ENCODE assay signal across 34 cellular contexts in the genomic region with DNA sequence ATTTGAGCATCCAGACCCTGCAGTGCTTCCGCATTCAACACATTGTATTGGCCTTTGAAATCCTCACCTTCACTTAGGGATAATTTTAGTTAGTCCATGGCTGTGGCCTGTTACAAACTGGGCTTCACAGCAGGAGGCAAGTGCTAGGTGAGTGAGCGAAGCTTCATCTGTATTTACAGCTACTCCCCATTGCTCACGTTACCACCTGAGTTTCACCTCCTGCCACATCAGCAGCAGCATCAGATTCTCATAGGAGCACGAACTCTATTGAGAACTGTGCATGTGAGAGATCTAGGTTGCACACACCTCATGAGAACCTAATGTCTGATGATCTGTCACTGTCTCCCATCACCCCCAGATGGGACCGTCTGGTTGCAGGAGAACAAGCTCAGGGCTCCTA.
A peak's percentile ranks its signal among the peaks of the same experiment; 100 is the strongest.
DNase-seq lines count a peak whose midpoint lies in the region; ATAC-seq and TF ChIP-seq lines count a peak whose summit lies in the region.
"Had no signal": no experiment of that assay in that cellular context is flagged by ENCODE, and none has a peak within 500 bp of the region (broad histone marks: within the 10 kb centered on the region; RNA-seq: fewer than 3 reads in every experiment).

No MANE protein-coding gene starts in this region.

- ATAC-seq in GM18868 (IDR thresholded peaks at IDR 0.05; ENCODE audit: unreplicated experiment): peak; percentile 44
- ATAC-seq in IMR-90 (ENCODE audit: low read depth): no peak
- no peak for ATAC-seq in stimulated activated naive B cell treated with anti-CD40 and anti-IgM and Interleukin-4, amounts not matched to agents 10 μg/mL and 1 μg/mL and 100 μg/mL, for 72 hours (replicated peaks)
- no peak for ATAC-seq in GM21576 (IDR thresholded peaks at IDR 0.05; ENCODE audit: unreplicated experiment)
- ATAC-seq: A549; CD8-positive, alpha-beta T cell had no signal

- no peak overlapping the region for H2AK9ac ChIP-seq in IMR-90 (replicated peaks; ENCODE audit: low read depth, low read length, poor library complexity)

- no peak for DNase-seq in IMR-90
- DNase-seq in smooth muscle cell (lab: John Stamatoyannopoulos, UW; ENCODE audit: unreplicated experiment): no peak
- no peak for DNase-seq in posterior cingulate gyrus
- DNase-seq in stimulated activated naive B cell treated with anti-CD40 and anti-IgM and Interleukin-4, amounts not matched to agents 10 μg/mL and 1 μg/mL and 100 μg/mL, for 72 hours: no peak
- DNase-seq in islet precursor cell: no peak
- DNase-seq: 8988T; ACHN; AML-193; BE2C; C1 segment of cervical spinal cord; Caco-2; Calu3; CD4-positive, alpha-beta memory T cell; CD4-positive, alpha-beta T cell; CD4-positive, CD25-positive, alpha-beta regulatory T cell; CD8-positive, alpha-beta memory T cell; CD8-positive, alpha-beta T cell; COR-L47; DMS 273 treated with DMSO at 0.1 percent for 48 hours; DMS153; DMS53; DMS79; DMS79 treated with DMSO at 0.1 percent for 48 hours; DND-41 had no signal

- H3K4me3 ChIP-seq in HEK293 (ENCODE audit: low read depth, low read length) (no peak overlapping the region), IMR-90 (ENCODE audit: insufficient read depth, low read depth, low read length) (no peak overlapping the region), smooth muscle cell (no peak overlapping the region)
- H3K4me3 ChIP-seq: A549; BLaER1; BLaER1 treated with 17β-estradiol and CSF1 and Interleukin-3, amounts not matched to agents 10 nM and 100 nM had no signal

- H2AK5ac ChIP-seq in IMR-90 (ENCODE audit: low read depth, low read length): peak overlapping the region; percentile 43; the same call in 1 of the 2 replicates

- no peaks in the 10 kb centered on the region for H3K4me1 Mint-ChIP-seq in stimulated activated naive B cell treated with anti-CD40 and anti-IgM and Interleukin-4, amounts not matched to agents 10 μg/mL and 1 μg/mL and 100 μg/mL, for 72 hours
- H3K4me1 Mint-ChIP-seq: B cell; CD14-positive monocyte; CD4-positive, alpha-beta memory T cell; CD4-positive, CD25-positive, alpha-beta regulatory T cell; CD8-positive, alpha-beta memory T cell had no signal

- BruUV-seq in IMR-90 (replicated peaks; lab: Mats Ljungman, UMichigan): no TSS peak

- no peaks in the 10 kb centered on the region for H3F3A ChIP-seq in smooth muscle cell (ENCODE audit: low read depth)

- dilution Hi-C loops in IMR-90 (cut with HindIII; ENCODE audit: low sequenced_read_pairs, unreplicated experiment): no loop called here

- TF ChIP-seq CTCF in HEK293 (tag by site-specific recombination; IDR thresholded peaks at IDR 0.05) (no peak), IMR-90 (conservative IDR thresholded peaks at IDR 0.05; ENCODE audit: low read depth, low read length) (no peak), smooth muscle cell (IDR thresholded peaks at IDR 0.05; ENCODE audit: borderline replicate concordance, insufficient read depth, poor library complexity, severe bottlenecking) (no peak)

- H3K9me3 ChIP-seq in HEK293 (ENCODE audit: control insufficient read depth, insufficient read depth, low read depth, low read length) (no peaks in the 10 kb centered on the region), IMR-90 (ENCODE audit: control insufficient read depth, insufficient read depth, low read length) (no peaks in the 10 kb centered on the region), smooth muscle cell (replicated peaks; ENCODE audit: low read depth) (no peaks in the 10 kb centered on the region)
- H3K9me3 ChIP-seq: A549; BE2C; BLaER1; BLaER1 treated with 17β-estradiol and CSF1 and Interleukin-3, amounts not matched to agents 10 nM and 100 nM; Caco-2 had no signal

- H3K27ac ChIP-seq in HEK293 (ENCODE audit: extremely low read depth, low read depth, low read length): no peak overlapping the region
- no peak overlapping the region for H3K27ac ChIP-seq in IMR-90 (ENCODE audit: insufficient read depth, low read length)
- no peak overlapping the region for H3K27ac ChIP-seq in smooth muscle cell (ENCODE audit: low read depth)
- H3K27ac ChIP-seq: 22Rv1; A549; BLaER1; BLaER1 treated with 17β-estradiol and CSF1 and Interleukin-3, amounts not matched to agents 10 nM and 100 nM; C4-2B had no signal

- no peak overlapping the region for H3K23ac ChIP-seq in IMR-90 (ENCODE audit: low read depth, low read length)

- no peaks in the 10 kb centered on the region for H3K79me1 ChIP-seq in IMR-90 (ENCODE audit: low read depth in 1 of 2, low read length in 2 of 2)

- no peak overlapping the region; the same call in 1 of the 2 replicates for H3K14ac ChIP-seq in IMR-90 (replicated peaks; ENCODE audit: low read depth, low read length)

- H2BK120ac ChIP-seq in IMR-90 (ENCODE audit: low read depth, low read length): peak overlapping the region; percentile 40; the same call in 1 of the 2 replicates

- no peak overlapping the region for H2AFZ ChIP-seq in IMR-90 (replicated peaks; ENCODE audit: low read length, poor library complexity)
- no peak overlapping the region for H2AFZ ChIP-seq in smooth muscle cell (ENCODE audit: low read depth)

- H2BK5ac ChIP-seq in IMR-90 (ENCODE audit: low read depth, low read length, poor library complexity, severe bottlenecking): no peak overlapping the region

- H2BK20ac ChIP-seq in IMR-90 (ENCODE audit: low read depth, low read length): no peak overlapping the region

- TF ChIP-seq RAD21 in IMR-90 (IDR thresholded peaks at IDR 0.05; ENCODE audit: low read length): no peak

- H3K9ac ChIP-seq in IMR-90 (ENCODE audit: low read depth, low read length) (no peak overlapping the region), smooth muscle cell (ENCODE audit: low read depth) (no peak overlapping the region)
- H3K9ac ChIP-seq: BLaER1; BLaER1 treated with 17β-estradiol and CSF1 and Interleukin-3, amounts not matched to agents 10 nM and 100 nM had no signal

- H3K36me3 ChIP-seq in HEK293 (ENCODE audit: control insufficient read depth in 2 of 2, insufficient read depth in 1 of 2, low read length in 2 of 2) (no peaks in the 10 kb centered on the region), IMR-90 (ENCODE audit: control insufficient read depth, insufficient read depth, low read length) (no peaks in the 10 kb centered on the region), smooth muscle cell (ENCODE audit: low read depth) (no peaks in the 10 kb centered on the region)
- H3K36me3 ChIP-seq: BE2C; BLaER1; BLaER1 treated with 17β-estradiol and CSF1 and Interleukin-3, amounts not matched to agents 10 nM and 100 nM had no signal

- H2BK15ac ChIP-seq in IMR-90 (ENCODE audit: low read depth, low read length): no peak overlapping the region

- H3K36me3 Mint-ChIP-seq in stimulated activated naive B cell treated with anti-CD40 and anti-IgM and Interleukin-4, amounts not matched to agents 10 μg/mL and 1 μg/mL and 100 μg/mL, for 72 hours: no peaks in the 10 kb centered on the region
- H3K36me3 Mint-ChIP-seq: CD14-positive monocyte; CD4-positive, alpha-beta memory T cell; CD4-positive, CD25-positive, alpha-beta regulatory T cell; CD8-positive, alpha-beta T cell had no signal

- H3K9me1 ChIP-seq in IMR-90 (ENCODE audit: insufficient read depth, low read length): peaks cover 3% of the 10 kb centered on the region; the same call in 1 of the 2 replicates

- POLR2A ChIA-PET in HEK293 (lab: Yijun Ruan, JAX) (no interaction called here), IMR-90 (lab: Charles Lee; ENCODE audit: unreplicated experiment) (interaction anchor here (0.6 kb wide), 1 partner anchor 139 kb away, joined by 5 read pairs; no protein-coding TSS in a partner anchor)

- no peak overlapping the region for H3K4me2 ChIP-seq in IMR-90 (ENCODE audit: low read depth, low read length)
- H3K4me2 ChIP-seq in smooth muscle cell: peak overlapping the region; percentile 25
- H3K4me2 ChIP-seq: A549; BLaER1; BLaER1 treated with 17β-estradiol and CSF1 and Interleukin-3, amounts not matched to agents 10 nM and 100 nM had no signal

- CTCF ChIA-PET in HEK293 (lab: Yijun Ruan, JAX): no interaction called here
- CTCF ChIA-PET in IMR-90 (lab: Yijun Ruan, JAX): no interaction called here

- no peak for TF ChIP-seq POLR2A in IMR-90 (IDR thresholded peaks at IDR 0.05; ENCODE audit: low read depth, low read length)

- H3K56ac ChIP-seq in IMR-90 (ENCODE audit: extremely low read depth, insufficient read depth, low read length): no peak overlapping the region

- H4K8ac ChIP-seq in IMR-90 (ENCODE audit: low read depth in 2 of 2, low read length in 2 of 2): no peak overlapping the region

- H3K79me2 ChIP-seq in smooth muscle cell (ENCODE audit: low read depth): no peaks in the 10 kb centered on the region

- no peak overlapping the region for H4K5ac ChIP-seq in IMR-90 (ENCODE audit: low read depth, low read length)

- no peak overlapping the region for H3K27ac Mint-ChIP-seq in stimulated activated naive B cell treated with anti-CD40 and anti-IgM and Interleukin-4, amounts not matched to agents 10 μg/mL and 1 μg/mL and 100 μg/mL, for 72 hours
- H3K27ac Mint-ChIP-seq: B cell; CD14-positive monocyte; CD4-positive, alpha-beta memory T cell; CD4-positive, alpha-beta T cell; CD4-positive, CD25-positive, alpha-beta regulatory T cell; CD8-positive, alpha-beta memory T cell; CD8-positive, alpha-beta T cell had no signal

- H3K4me1 ChIP-seq in HEK293 (ENCODE audit: control insufficient read depth, insufficient read depth, low read length): no peaks in the 10 kb centered on the region
- H3K4me1 ChIP-seq in IMR-90 (ENCODE audit: control insufficient read depth, insufficient read depth, low read length): no peaks in the 10 kb centered on the region; the same call in 1 of the 2 replicates
- H3K4me1 ChIP-seq in smooth muscle cell (ENCODE audit: low read depth): no peaks in the 10 kb centered on the region
- H3K4me1 ChIP-seq: A549; BE2C; BLaER1; BLaER1 treated with 17β-estradiol and CSF1 and Interleukin-3, amounts not matched to agents 10 nM and 100 nM; Caco-2 had no signal

- no peak overlapping the region for H4K91ac ChIP-seq in IMR-90 (ENCODE audit: insufficient read depth, low read depth, low read length)

- in situ Hi-C loops in IMR-90 (cut with MboI; ENCODE audit: low sequenced_read_pairs): no loop called here

- H3K4me3 Mint-ChIP-seq in stimulated activated naive B cell treated with anti-CD40 and anti-IgM and Interleukin-4, amounts not matched to agents 10 μg/mL and 1 μg/mL and 100 μg/mL, for 72 hours: no peak overlapping the region
- H3K4me3 Mint-ChIP-seq: B cell; CD14-positive monocyte; CD4-positive, alpha-beta memory T cell; CD4-positive, alpha-beta T cell; CD4-positive, CD25-positive, alpha-beta regulatory T cell; CD8-positive, alpha-beta memory T cell; CD8-positive, alpha-beta T cell had no signal

- no peak overlapping the region for H3K18ac ChIP-seq in IMR-90 (ENCODE audit: low read depth, low read length)

- no peaks in the 10 kb centered on the region for H3K27me3 Mint-ChIP-seq in stimulated activated naive B cell treated with anti-CD40 and anti-IgM and Interleukin-4, amounts not matched to agents 10 μg/mL and 1 μg/mL and 100 μg/mL, for 72 hours
- H3K27me3 Mint-ChIP-seq: B cell; CD4-positive, alpha-beta T cell had no signal

- intact Hi-C loops in IMR-90 (cut with micrococcal nuclease): no loop called here
- intact Hi-C loops in posterior cingulate gyrus (cut with DNase I): no loop called here

- H3K9me3 Mint-ChIP-seq in stimulated activated naive B cell treated with anti-CD40 and anti-IgM and Interleukin-4, amounts not matched to agents 10 μg/mL and 1 μg/mL and 100 μg/mL, for 72 hours: peaks cover 2 to 3% of the 10 kb centered on the region in 2 donors
- H3K9me3 Mint-ChIP-seq: CD4-positive, alpha-beta T cell; CD8-positive, alpha-beta T cell had no signal

- WGBS in IMR-90 (ENCODE audit: extremely low coverage in 2 of 2, insufficient read length in 1 of 2), 2 experiments: no CpG with 5 or more reads among the region's 5 CpGs
- WGBS in smooth muscle cell (ENCODE audit: low lambda C conversion rate): 92% methylated on average over 5 of the region's 5 CpGs

- H3K4ac ChIP-seq in IMR-90 (ENCODE audit: low read depth, low read length): 0 out of 2 replicates have a peak overlapping the region, but pooled peaks have one; percentile 13

- no peaks in the 10 kb centered on the region for H3K27me3 ChIP-seq in IMR-90 (ENCODE audit: control insufficient read depth, insufficient read depth, low read length)
- peaks cover 21% of the 10 kb centered on the region for H3K27me3 ChIP-seq in smooth muscle cell (ENCODE audit: low read depth)
- H3K27me3 ChIP-seq: BE2C; BLaER1; BLaER1 treated with 17β-estradiol and CSF1 and Interleukin-3, amounts not matched to agents 10 nM and 100 nM had no signal

- no peaks in the 10 kb centered on the region for H4K20me1 ChIP-seq in IMR-90 (ENCODE audit: insufficient read depth, low read length)
- no peaks in the 10 kb centered on the region for H4K20me1 ChIP-seq in smooth muscle cell (ENCODE audit: low read depth)
- H4K20me1 ChIP-seq: BLaER1; BLaER1 treated with 17β-estradiol and CSF1 and Interleukin-3, amounts not matched to agents 10 nM and 100 nM had no signal
